Comparison of ENCODE assay signal across 8 cellular contexts in the genomic region with DNA sequence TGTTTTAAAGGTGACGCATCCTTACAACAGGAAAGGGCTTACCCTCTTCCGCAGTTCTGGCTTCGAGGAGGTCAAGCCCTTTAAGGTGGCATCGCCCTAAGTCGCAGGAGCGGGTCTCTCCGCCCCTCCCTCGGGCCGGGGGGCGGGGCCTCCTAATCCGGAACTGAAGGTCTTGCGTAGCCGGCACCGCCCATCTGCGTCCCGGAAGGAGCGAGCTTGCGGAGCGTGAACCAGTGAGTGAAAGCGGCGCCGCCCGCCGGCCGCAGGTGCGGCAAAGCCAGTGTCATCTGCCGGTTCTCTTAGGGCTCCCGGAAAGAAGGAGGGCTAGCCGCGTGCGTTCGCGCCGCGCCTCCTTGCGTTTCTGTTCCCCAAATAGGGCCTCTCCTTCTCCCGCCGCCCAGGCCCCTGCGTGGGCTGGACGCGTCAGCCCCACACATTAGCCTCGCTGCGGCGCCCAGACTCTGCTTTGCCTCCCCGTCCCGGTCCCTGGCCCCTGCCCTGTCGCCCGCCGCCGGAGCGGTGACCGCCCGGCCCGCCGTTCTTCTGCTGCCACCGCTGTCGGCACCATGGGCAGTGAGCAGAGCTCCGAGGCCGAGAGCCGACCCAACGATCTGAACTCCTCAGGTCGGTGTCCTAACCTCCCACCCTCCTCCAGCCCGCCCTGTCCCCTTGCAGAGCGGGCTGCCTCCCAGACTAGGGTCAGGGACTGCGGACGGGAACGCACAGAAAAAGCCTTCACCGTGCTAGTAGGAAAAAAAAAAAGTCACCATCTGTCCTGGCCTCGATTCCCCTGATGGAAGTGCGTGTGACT. TPM values are rescaled to one million over a fixed set of nuclear protein-coding genes. Genes with fewer than 3 reads are reported as not detected.
A peak's percentile ranks its signal among the peaks of the same experiment; 100 is the strongest.
DNase-seq lines count a peak whose midpoint lies in the region; ATAC-seq and TF ChIP-seq lines count a peak whose summit lies in the region.

Gene BORCS5 (plus strand): TSS at position 193 of the 811 bp plus-strand sequence. CDS start 374 bp downstream, at position 567.

- peak; percentile 63 for DNase-seq in BJ (ENCODE audit: low read depth)
- DNase-seq in GM19238 (ENCODE audit: insufficient read length, low spot score), result peak; percentile 85
- DNase-seq in NCI-H510A treated with DMSO at 0.1 percent for 48 hours (lab: John Stamatoyannopoulos, UW), result peak; percentile 92
- peak; percentile 99 for DNase-seq in activated CD4-positive, alpha-beta T cell treated with anti-CD3 and anti-CD28 coated beads for 36 hours
- peak; percentile 90 for DNase-seq in choroid plexus epithelial cell (ENCODE audit: low read depth)
- peak; percentile 84 for DNase-seq in kidney epithelial cell (ENCODE audit: low read depth)
- peak; percentile 96 to 97 for DNase-seq in stimulated activated CD4-positive, alpha-beta T cell treated with anti-CD3 and anti-CD28 coated beads, Interleukin-15, amount 100 ng/mL, for 48 hours (ENCODE audit: low read depth in 2 of 2)

- intact Hi-C loops in activated CD4-positive, alpha-beta T cell treated with anti-CD3 and anti-CD28 coated beads for 36 hours (cut with DNase I, micrococcal nuclease), result loop anchor here (1.0 to 10.0 kb wide), 14 partner anchors 205 to 838 kb away; partner anchors contain the start of genes CDKN1B (in 2 of the 2), CREBL2 (in 2 of the 2), DUSP16 (in 2 of the 2) and GPR19 (in 2 of the 2)

- H3K27ac Mint-ChIP-seq in activated CD4-positive, alpha-beta T cell treated with anti-CD3 and anti-CD28 coated beads for 36 hours, result peak within 1 kb of the TSS; percentile 99

- H3K4me1 Mint-ChIP-seq in activated CD4-positive, alpha-beta T cell treated with anti-CD3 and anti-CD28 coated beads for 36 hours, result peaks cover 38% of the 10 kb centered on the region

- H3K4me3 ChIP-seq in BJ (ENCODE audit: low read depth, low read length) (peak within 1 kb of the TSS; percentile 67), choroid plexus epithelial cell (ENCODE audit: low read depth, low read length) (peak within 1 kb of the TSS; percentile 91), kidney epithelial cell (ENCODE audit: low read depth, low read length) (peak within 1 kb of the TSS; percentile 85)

- H3K27me3 Mint-ChIP-seq in activated CD4-positive, alpha-beta T cell treated with anti-CD3 and anti-CD28 coated beads for 36 hours, result no peaks in the 10 kb centered on the region

- peak; percentile 86 for ATAC-seq in HG03442 (IDR thresholded peaks at IDR 0.05; ENCODE audit: unreplicated experiment)
- ATAC-seq in activated CD4-positive, alpha-beta T cell treated with anti-CD3 and anti-CD28 coated beads for 36 hours, result peak; percentile 94

- peak within 1 kb of the TSS; percentile 98 for H3K4me3 Mint-ChIP-seq in activated CD4-positive, alpha-beta T cell treated with anti-CD3 and anti-CD28 coated beads for 36 hours

- H3K9me3 Mint-ChIP-seq in activated CD4-positive, alpha-beta T cell treated with anti-CD3 and anti-CD28 coated beads for 36 hours (ENCODE audit: low read depth), result no peaks in the 10 kb centered on the region

- CTCF ChIA-PET in BJ (lab: Yijun Ruan, JAX), result interaction anchor here (0.7 to 2.7 kb wide), 10 partner anchors 9 to 702 kb away, joined by 3 to 7 read pairs (median 4); no protein-coding TSS in a partner anchor
- CTCF ChIA-PET in activated CD4-positive, alpha-beta T cell treated with anti-CD3 and anti-CD28 coated beads for 36 hours (lab: Charles Lee), result interaction anchor here (0.6 to 4.0 kb wide), 22 partner anchors 8 to 480 kb away, joined by 3 to 39 read pairs (median 4); partner anchors contain the start of gene CDKN1B

- H3K36me3 ChIP-seq in BJ (ENCODE audit: control insufficient read depth, insufficient read depth, low read length) (no peaks in the 10 kb centered on the region), kidney epithelial cell (ENCODE audit: control insufficient read depth, insufficient read depth, low read length) (no peaks in the 10 kb centered on the region)

- POLR2A ChIA-PET in BJ (lab: Charles Lee), result interaction anchor here (0.6 to 0.7 kb wide), 2 partner anchors 319 to 363 kb away, joined by 3 to 14 read pairs; no protein-coding TSS in a partner anchor
- POLR2A ChIA-PET in activated CD4-positive, alpha-beta T cell treated with anti-CD3 and anti-CD28 coated beads for 36 hours (lab: Charles Lee), result interaction anchor here (0.6 to 2.6 kb wide), 25 partner anchors 10 to 708 kb away, joined by 3 to 19 read pairs (median 4); partner anchors contain the start of genes CDKN1B, CREBL2 and ETV6

- TF ChIP-seq CTCF in BJ (IDR thresholded peaks at IDR 0.05; ENCODE audit: insufficient read depth, low read depth, low read length) (peak; percentile 39), choroid plexus epithelial cell (conservative IDR thresholded peaks at IDR 0.05; ENCODE audit: low read depth, low read length) (peak; percentile 43), kidney epithelial cell (IDR thresholded peaks at IDR 0.05; ENCODE audit: insufficient read depth, low read length, poor library complexity, severe bottlenecking) (peak; percentile 43)

- peaks cover 6% of the 10 kb centered on the region for H3K36me3 Mint-ChIP-seq in activated CD4-positive, alpha-beta T cell treated with anti-CD3 and anti-CD28 coated beads for 36 hours (ENCODE audit: low read depth)

- H3K27me3 ChIP-seq in BJ (ENCODE audit: control insufficient read depth, insufficient read depth, low read length) (no peaks in the 10 kb centered on the region), kidney epithelial cell (ENCODE audit: control insufficient read depth, insufficient read depth, low read length) (no peaks in the 10 kb centered on the region)

RNA-seq across cellular contexts. Expression of gene BORCS5, which starts in this region (rescaled TPM):
- 11.9 and 12.5 TPM in 2 replicates for polyA plus RNA-seq in BJ (2011; rRNA removed)
- polyA minus RNA-seq in BJ (2011; rRNA and poly(A)+ RNA removed), result 10.7 and 16.3 TPM in 2 replicates
- 10 to 100 TPM; 41.8 to 45.0 TPM for total RNA-seq in activated CD4-positive, alpha-beta T cell treated with anti-CD3 and anti-CD28 coated beads for 36 hours
- 12.7 and 16.5 TPM in 2 replicates for total RNA-seq in kidney epithelial cell

Comparison
In these comparisons a context has a peak if more than half of its experiments do, and no peak if none do; other contexts are left out.
1. Peak in every context shown above with its lines: DNase-seq, ATAC-seq and H3K4me3 ChIP-seq.